6 cellular contexts compared by ENCODE assay signal in genomic region chr19:30646806-30647205, GRCh38.
"Had no signal": no experiment of that assay in that cellular context is flagged by ENCODE, and none has a peak within 500 bp of the region (broad histone marks: within the 10 kb centered on the region; RNA-seq: fewer than 3 reads in every experiment).

No MANE protein-coding gene starts in this region.

- H3K4me3 ChIP-seq: GM23248, K562 had no signal

- DNase-seq: GM23248, GOT3, H7, HCEC 1CT, IMR-90 had no signal

- H3K27ac ChIP-seq: GM23248 had no signal
